23 cellular contexts compared by ENCODE assay signal in the genomic region with DNA sequence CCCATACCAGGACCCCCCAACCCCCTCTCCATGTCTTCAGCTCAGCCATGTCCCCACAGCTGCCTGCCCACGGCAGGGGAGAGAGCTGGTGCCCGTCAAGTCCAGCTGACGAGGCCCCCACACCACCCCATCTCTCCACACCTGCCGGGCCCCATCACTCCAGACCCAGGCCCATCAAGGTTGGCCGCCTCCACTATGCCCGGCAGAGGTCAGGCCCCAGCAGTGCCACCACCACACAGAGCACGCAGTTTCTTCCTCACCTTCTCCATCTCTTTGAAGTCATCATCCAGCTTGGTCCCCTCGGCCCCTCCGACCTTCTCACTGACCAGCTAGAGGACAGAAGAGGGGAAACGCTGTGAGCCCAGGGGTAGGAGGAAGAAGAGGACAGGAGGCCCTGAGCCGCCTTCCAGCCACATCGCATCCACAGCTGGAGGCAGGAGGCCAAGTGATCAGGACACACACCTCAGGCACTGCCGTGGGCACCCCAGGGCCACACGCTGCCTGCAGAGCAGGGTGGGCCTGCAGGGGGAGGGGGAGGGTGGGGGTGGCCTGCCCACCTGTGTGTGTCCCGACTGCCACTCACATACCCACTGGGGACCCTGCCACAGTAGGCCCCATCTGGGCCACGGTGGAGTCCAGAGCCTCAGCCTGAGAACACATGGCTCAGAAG. TPM values are rescaled to one million over a fixed set of nuclear protein-coding genes. Genes with fewer than 3 reads are reported as not detected.
DNase-seq lines count a peak whose midpoint lies in the region; ATAC-seq lines count a peak whose summit lies in the region.
"Had no signal": no experiment of that assay in that cellular context is flagged by ENCODE, and none has a peak within 500 bp of the region (broad histone marks: within the 10 kb centered on the region; RNA-seq: fewer than 3 reads in every experiment).

No MANE protein-coding gene starts in this region.

- peaks cover 2% of the 10 kb centered on the region for H3K36me3 Mint-ChIP-seq in activated naive CD4-positive, alpha-beta T cell treated with anti-CD3 and anti-CD28 coated beads for 36 hours (ENCODE audit: low read depth)
- no peaks in the 10 kb centered on the region for H3K36me3 Mint-ChIP-seq in activated naive CD8-positive, alpha-beta T cell treated with anti-CD3 and anti-CD28 coated beads for 36 hours
- H3K36me3 Mint-ChIP-seq in naive thymus-derived CD8-positive, alpha-beta T cell: peaks cover 0 to 13% (median 0%) of the 10 kb centered on the region in 3 donors
- peaks cover 30 to 53% of the 10 kb centered on the region in 2 donors for H3K36me3 Mint-ChIP-seq in stimulated activated naive B cell treated with anti-CD40 and anti-IgM and Interleukin-4, amounts not matched to agents 10 μg/mL and 1 μg/mL and 100 μg/mL, for 72 hours

- intact Hi-C loops in activated naive CD4-positive, alpha-beta T cell treated with anti-CD3 and anti-CD28 coated beads for 36 hours (cut with micrococcal nuclease): no loop called here

- in situ Hi-C loops in ACHN (cut with HindIII; ENCODE audit: low pct_ligation_motif_present, low pct_unique_long_range_greater_than_20kb, low sequenced_read_pairs): no loop called here

- H3K27me3 Mint-ChIP-seq in activated naive CD4-positive, alpha-beta T cell treated with anti-CD3 and anti-CD28 coated beads for 36 hours (ENCODE audit: low read depth): no peaks in the 10 kb centered on the region
- no peaks in the 10 kb centered on the region for H3K27me3 Mint-ChIP-seq in activated naive CD8-positive, alpha-beta T cell treated with anti-CD3 and anti-CD28 coated beads for 36 hours
- H3K27me3 Mint-ChIP-seq in naive thymus-derived CD8-positive, alpha-beta T cell: no peaks in the 10 kb centered on the region
- H3K27me3 Mint-ChIP-seq in stimulated activated naive B cell treated with anti-CD40 and anti-IgM and Interleukin-4, amounts not matched to agents 10 μg/mL and 1 μg/mL and 100 μg/mL, for 72 hours: no peaks in the 10 kb centered on the region

- no peak for DNase-seq in activated naive CD4-positive, alpha-beta T cell treated with anti-CD3 and anti-CD28 coated beads for 36 hours
- DNase-seq in activated naive CD4-positive, alpha-beta T cell treated with Interleukin-2 at 50 U/mL for 16 hours: no peak
- no peak for DNase-seq in activated naive CD8-positive, alpha-beta T cell treated with anti-CD3 and anti-CD28 coated beads for 36 hours
- no peak for DNase-seq in naive thymus-derived CD8-positive, alpha-beta T cell
- no peak for DNase-seq in stimulated activated naive B cell treated with anti-CD40 and anti-IgM and Interleukin-4, amounts not matched to agents 10 μg/mL and 1 μg/mL and 100 μg/mL, for 72 hours
- DNase-seq in ACHN (no peak), SW 1271 (lab: John Stamatoyannopoulos, UW) (no peak)
- DNase-seq in stimulated activated CD4-positive, alpha-beta T cell treated with anti-CD3 and anti-CD28 coated beads, Interleukin-1b, Interleukin-23, amount 100 ng/mL, for 48 hours: no peak
- DNase-seq: CD8-positive, alpha-beta T cell; dermis blood vessel endothelial cell; DMS79; GM23248; heart right ventricle; left ventricle myocardium superior; NCI-H1436 treated with DMSO at 0.1 percent for 48 hours; NCI-H2171 treated with DMSO at 0.1 percent for 48 hours; NCI-H774; OCI-M1; SHP77 treated with DMSO at 0.1 percent for 48 hours; sigmoid colon; stimulated activated naive CD4-positive, alpha-beta T cell; WERI-Rb-1 had no signal

- H3K27ac Mint-ChIP-seq in activated naive CD4-positive, alpha-beta T cell treated with anti-CD3 and anti-CD28 coated beads for 36 hours: peak overlapping the region; percentile 75
- peak overlapping the region; percentile 42 for H3K27ac Mint-ChIP-seq in activated naive CD8-positive, alpha-beta T cell treated with anti-CD3 and anti-CD28 coated beads for 36 hours
- peak overlapping the region in 7 of 10 donors; percentile 40 to 92 (median 69) for H3K27ac Mint-ChIP-seq in naive thymus-derived CD8-positive, alpha-beta T cell
- peak overlapping the region; percentile 95 for H3K27ac Mint-ChIP-seq in stimulated activated naive B cell treated with anti-CD40 and anti-IgM and Interleukin-4, amounts not matched to agents 10 μg/mL and 1 μg/mL and 100 μg/mL, for 72 hours
- H3K27ac Mint-ChIP-seq: CD8-positive, alpha-beta T cell had no signal

- no peak overlapping the region for H3K4me3 Mint-ChIP-seq in activated naive CD4-positive, alpha-beta T cell treated with anti-CD3 and anti-CD28 coated beads for 36 hours
- no peak overlapping the region for H3K4me3 Mint-ChIP-seq in activated naive CD8-positive, alpha-beta T cell treated with anti-CD3 and anti-CD28 coated beads for 36 hours
- H3K4me3 Mint-ChIP-seq in naive thymus-derived CD8-positive, alpha-beta T cell: no peak overlapping the region
- no peak overlapping the region for H3K4me3 Mint-ChIP-seq in stimulated activated naive B cell treated with anti-CD40 and anti-IgM and Interleukin-4, amounts not matched to agents 10 μg/mL and 1 μg/mL and 100 μg/mL, for 72 hours
- H3K4me3 Mint-ChIP-seq: activated T-helper 1 cell treated with anti-CD3 and anti-CD28 coated beads, Interleukin-12 subunit alpha, Interleukin-12 subunit beta, Interleukin-2, Interleukin-4 antibody, amounts not matched to agents 30 ng/mL and 10 ng/mL and 1 ng/mL, durations not matched to agents 14 hours and 24 hours and 36 hours; CD8-positive, alpha-beta T cell had no signal

- peaks cover 34% of the 10 kb centered on the region for H3K4me1 Mint-ChIP-seq in activated naive CD4-positive, alpha-beta T cell treated with anti-CD3 and anti-CD28 coated beads for 36 hours (ENCODE audit: low read depth)
- H3K4me1 Mint-ChIP-seq in activated naive CD8-positive, alpha-beta T cell treated with anti-CD3 and anti-CD28 coated beads for 36 hours: peaks cover 29% of the 10 kb centered on the region
- peaks cover 16 to 42% (median 31%) of the 10 kb centered on the region in 4 donors for H3K4me1 Mint-ChIP-seq in naive thymus-derived CD8-positive, alpha-beta T cell
- peaks cover 37 to 48% of the 10 kb centered on the region in 2 donors for H3K4me1 Mint-ChIP-seq in stimulated activated naive B cell treated with anti-CD40 and anti-IgM and Interleukin-4, amounts not matched to agents 10 μg/mL and 1 μg/mL and 100 μg/mL, for 72 hours

- CTCF ChIA-PET in activated naive CD4-positive, alpha-beta T cell treated with anti-CD3 and anti-CD28 coated beads for 36 hours (lab: Charles Lee): interaction anchor here (1.8 kb wide), 1 partner anchor 14 kb away, joined by 7 read pairs; no protein-coding TSS in a partner anchor

- no peak for ATAC-seq in naive thymus-derived CD8-positive, alpha-beta T cell
- ATAC-seq in stimulated activated naive B cell treated with anti-CD40 and anti-IgM and Interleukin-4, amounts not matched to agents 10 μg/mL and 1 μg/mL and 100 μg/mL, for 72 hours (replicated peaks): no peak
- ATAC-seq: CD8-positive, alpha-beta T cell; heart right ventricle; left ventricle myocardium superior had no signal

- no peaks in the 10 kb centered on the region for H3K9me3 Mint-ChIP-seq in activated naive CD4-positive, alpha-beta T cell treated with anti-CD3 and anti-CD28 coated beads for 36 hours
- no peaks in the 10 kb centered on the region for H3K9me3 Mint-ChIP-seq in activated naive CD8-positive, alpha-beta T cell treated with anti-CD3 and anti-CD28 coated beads for 36 hours
- no peaks in the 10 kb centered on the region for H3K9me3 Mint-ChIP-seq in naive thymus-derived CD8-positive, alpha-beta T cell
- no peaks in the 10 kb centered on the region for H3K9me3 Mint-ChIP-seq in stimulated activated naive B cell treated with anti-CD40 and anti-IgM and Interleukin-4, amounts not matched to agents 10 μg/mL and 1 μg/mL and 100 μg/mL, for 72 hours
- H3K9me3 Mint-ChIP-seq: activated T-helper 1 cell treated with anti-CD3 and anti-CD28 coated beads, Interleukin-12 subunit alpha, Interleukin-12 subunit beta, Interleukin-2, Interleukin-4 antibody, amounts not matched to agents 30 ng/mL and 10 ng/mL and 1 ng/mL, durations not matched to agents 14 hours and 24 hours and 36 hours; CD8-positive, alpha-beta T cell had no signal

- POLR2A ChIA-PET in naive thymus-derived CD8-positive, alpha-beta T cell (lab: Charles Lee): interaction anchor here (0.8 to 4.4 kb wide), 5 partner anchors 14 to 106 kb away, joined by 3 to 31 read pairs (median 5); a partner anchor contains a TSS

RNA-seq across cellular contexts. Expression of a gene that starts 23.4 kb away (rescaled TPM):
- total RNA-seq in activated naive CD4-positive, alpha-beta T cell treated with anti-CD3 and anti-CD28 coated beads for 36 hours: 10 to 100 TPM; 16.3 to 18.6 TPM
- total RNA-seq in activated naive CD8-positive, alpha-beta T cell treated with anti-CD3 and anti-CD28 coated beads for 36 hours: 10 to 100 TPM; 15.6 to 18.8 TPM
- total RNA-seq in naive thymus-derived CD8-positive, alpha-beta T cell: 10 to 100 TPM; 18.9 to 22.1 TPM
- polyA plus RNA-seq in naive thymus-derived CD8-positive, alpha-beta T cell: 1 to 10 TPM; 4.6 to 5.3 (median 4.7) TPM

RNA-seq across cellular contexts. Expression of a gene that starts 28.2 kb away (rescaled TPM):
- total RNA-seq in activated naive CD4-positive, alpha-beta T cell treated with anti-CD3 and anti-CD28 coated beads for 36 hours: 10 to 100 TPM in 1 of 2 experiments, 1 to 10 TPM in 1; 8.1 to 10.7 TPM
- 10 to 100 TPM; 12.3 to 13.1 TPM for total RNA-seq in activated naive CD8-positive, alpha-beta T cell treated with anti-CD3 and anti-CD28 coated beads for 36 hours
- 1 to 10 TPM; 1.4 to 2.3 TPM for total RNA-seq in naive thymus-derived CD8-positive, alpha-beta T cell
- polyA plus RNA-seq in naive thymus-derived CD8-positive, alpha-beta T cell: 1 to 10 TPM; 1.3 to 2.6 (median 1.5) TPM

RNA-seq across cellular contexts. Expression of a gene that starts 33.5 kb away (rescaled TPM):
- total RNA-seq in activated naive CD4-positive, alpha-beta T cell treated with anti-CD3 and anti-CD28 coated beads for 36 hours: 10 to 100 TPM; 31.7 to 32.1 TPM
- 10 to 100 TPM; 40.3 to 41.1 TPM for total RNA-seq in activated naive CD8-positive, alpha-beta T cell treated with anti-CD3 and anti-CD28 coated beads for 36 hours
- 10 to 100 TPM; 38.3 to 38.6 TPM for total RNA-seq in naive thymus-derived CD8-positive, alpha-beta T cell
- 10 to 100 TPM; 11.8 to 20.4 (median 12.3) TPM for polyA plus RNA-seq in naive thymus-derived CD8-positive, alpha-beta T cell

RNA-seq across cellular contexts. Expression of a gene that starts 35.6 kb away (rescaled TPM):
- 10 to 100 TPM; 57.3 to 65.1 TPM for total RNA-seq in activated naive CD4-positive, alpha-beta T cell treated with anti-CD3 and anti-CD28 coated beads for 36 hours
- total RNA-seq in activated naive CD8-positive, alpha-beta T cell treated with anti-CD3 and anti-CD28 coated beads for 36 hours: 10 to 100 TPM; 76.8 to 77.6 TPM
- 10 to 100 TPM in 1 of 2 experiments, 1 to 10 TPM in 1; 7.5 to 10.9 TPM for total RNA-seq in naive thymus-derived CD8-positive, alpha-beta T cell
- polyA plus RNA-seq in naive thymus-derived CD8-positive, alpha-beta T cell: 1 to 10 TPM; 1.7 to 2.4 (median 2.1) TPM

Comparison
In these comparisons a context has a peak if more than half of its experiments do, and no peak if none do; other contexts are left out.
1. H3K27ac Mint-ChIP-seq: peak in every context shown above with its lines; median percentile 95 in stimulated activated naive B cell treated with anti-CD40 and anti-IgM and Interleukin-4, amounts not matched to agents 10 μg/mL and 1 μg/mL and 100 μg/mL, for 72 hours; 75 in activated naive CD4-positive, alpha-beta T cell treated with anti-CD3 and anti-CD28 coated beads for 36 hours; 69 in naive thymus-derived CD8-positive, alpha-beta T cell; 42 in activated naive CD8-positive, alpha-beta T cell treated with anti-CD3 and anti-CD28 coated beads for 36 hours.